ENCODE assay signal across 12 cellular contexts in genomic region chr2:156005999-156006712, GRCh38.
DNase-seq lines count a peak whose midpoint lies in the region; ATAC-seq and TF ChIP-seq lines count a peak whose summit lies in the region.
"Had no signal": no experiment of that assay in that cellular context is flagged by ENCODE, and none has a peak within 500 bp of the region (broad histone marks: within the 10 kb centered on the region; RNA-seq: fewer than 3 reads in every experiment).

No MANE protein-coding gene starts in this region.

- peak; percentile 6 for TF ChIP-seq CTCF in hepatocyte (IDR thresholded peaks at IDR 0.05; ENCODE audit: poor library complexity)
- no peak for TF ChIP-seq CTCF in endothelial cell (IDR thresholded peaks at IDR 0.05; ENCODE audit: unreplicated experiment)
- no peak for TF ChIP-seq CTCF in vagina (IDR thresholded peaks at IDR 0.05)

- H3K27me3 ChIP-seq in hepatocyte (no peaks in the 10 kb centered on the region), aorta (ENCODE audit: control insufficient read depth in 1 of 2, insufficient read depth in 2 of 2, low read length in 1 of 2) (no peaks in the 10 kb centered on the region), vagina (no peaks in the 10 kb centered on the region)
- H3K27me3 ChIP-seq: ovary had no signal

- WGBS in hepatocyte (ENCODE audit: low lambda C conversion rate, missing lambda C conversion rate) = 89% methylated on average over 3 of the region's 3 CpGs
- 82 to 83% methylated on average over 3 of the region's 3 CpGs for WGBS in aorta, 2 donors

- H3K27ac Mint-ChIP-seq in stimulated activated naive CD8-positive, alpha-beta T cell treated with anti-CD3 and anti-CD28 coated beads, Interleukin-15, amount 100 ng/mL, for 72 hours = no peak overlapping the region
- H3K27ac Mint-ChIP-seq in endothelial cell (ENCODE audit: unreplicated experiment) = no peak overlapping the region
- H3K27ac Mint-ChIP-seq in activated CD8-positive, alpha-beta T cell treated with anti-CD3 and anti-CD28 coated beads, Interleukin-2, amount 10 ng/mL, durations not matched to agents 7 days and 5 days = no peak overlapping the region

- DNase-seq in stimulated activated naive CD8-positive, alpha-beta T cell treated with anti-CD3 and anti-CD28 coated beads, Interleukin-15, amount 100 ng/mL, for 72 hours = no peak
- no peak for DNase-seq in stimulated activated naive CD8-positive, alpha-beta T cell treated with anti-CD3 and anti-CD28 coated beads, Interleukin-15, Interleukin-2, amounts not matched to agents 100 U/mL and 50 U/mL, for 24 hours
- peak; percentile 26 for DNase-seq in RKO (ENCODE audit: low spot score)
- DNase-seq in hepatocyte (ENCODE audit: low spot score) = peak; percentile 7
- no peak for DNase-seq in aorta
- no peak for DNase-seq in endothelial cell (ENCODE audit: low spot score)
- DNase-seq in activated CD8-positive, alpha-beta T cell treated with anti-CD3 and anti-CD28 coated beads, Interleukin-2, amount 10 ng/mL, durations not matched to agents 7 days and 5 days = no peak
- DNase-seq in vagina (ENCODE audit: extremely low spot score in 2 of 2) = no peak
- DNase-seq: activated T-cell treated with anti-CD3 and anti-CD28 coated beads, Interleukin-2, amount 50 U/mL, for 4 hours; mesenchymal stem cell; ovary had no signal

- H3K4me2 ChIP-seq in hepatocyte = no peak overlapping the region

- intact Hi-C loops in aorta (cut with DNase I) (no loop called here), vagina (cut with DNase I) (no loop called here)

- no peak overlapping the region for H3K27ac ChIP-seq in hepatocyte
- no peak overlapping the region for H3K27ac ChIP-seq in aorta (ENCODE audit: low read depth in 1 of 2, low read length in 2 of 2)
- H3K27ac ChIP-seq in vagina = no peak overlapping the region
- H3K27ac ChIP-seq: HL-60, ovary had no signal

- no peaks in the 10 kb centered on the region for H3K27me3 Mint-ChIP-seq in stimulated activated naive CD8-positive, alpha-beta T cell treated with anti-CD3 and anti-CD28 coated beads, Interleukin-15, amount 100 ng/mL, for 72 hours
- peaks cover 1% of the 10 kb centered on the region for H3K27me3 Mint-ChIP-seq in endothelial cell (ENCODE audit: unreplicated experiment)
- no peaks in the 10 kb centered on the region for H3K27me3 Mint-ChIP-seq in activated CD8-positive, alpha-beta T cell treated with anti-CD3 and anti-CD28 coated beads, Interleukin-2, amount 10 ng/mL, durations not matched to agents 7 days and 5 days (ENCODE audit: low read depth)

- H3K4me1 Mint-ChIP-seq in stimulated activated naive CD8-positive, alpha-beta T cell treated with anti-CD3 and anti-CD28 coated beads, Interleukin-15, amount 100 ng/mL, for 72 hours = no peaks in the 10 kb centered on the region
- no peaks in the 10 kb centered on the region for H3K4me1 Mint-ChIP-seq in endothelial cell (ENCODE audit: unreplicated experiment)
- H3K4me1 Mint-ChIP-seq in activated CD8-positive, alpha-beta T cell treated with anti-CD3 and anti-CD28 coated beads, Interleukin-2, amount 10 ng/mL, durations not matched to agents 7 days and 5 days (ENCODE audit: low read depth) = no peaks in the 10 kb centered on the region

- H2AFZ ChIP-seq in hepatocyte = no peak overlapping the region

- H3K4me3 ChIP-seq in hepatocyte (no peak overlapping the region), aorta (ENCODE audit: low read length in 2 of 2) (no peak overlapping the region), vagina (no peak overlapping the region)
- H3K4me3 ChIP-seq: ovary had no signal

- no peaks in the 10 kb centered on the region for H3K4me1 ChIP-seq in hepatocyte (ENCODE audit: insufficient read depth)
- H3K4me1 ChIP-seq in aorta (ENCODE audit: control insufficient read depth in 1 of 2, insufficient read depth in 2 of 2, low read length in 2 of 2) = no peaks in the 10 kb centered on the region
- no peaks in the 10 kb centered on the region for H3K4me1 ChIP-seq in vagina

- POLR2A ChIA-PET in activated CD8-positive, alpha-beta T cell treated with anti-CD3 and anti-CD28 coated beads, Interleukin-2, amount 10 ng/mL, durations not matched to agents 7 days and 5 days (lab: Charles Lee) = no interaction called here

- no peak overlapping the region for H3K4me3 Mint-ChIP-seq in stimulated activated naive CD8-positive, alpha-beta T cell treated with anti-CD3 and anti-CD28 coated beads, Interleukin-15, amount 100 ng/mL, for 72 hours
- no peak overlapping the region for H3K4me3 Mint-ChIP-seq in endothelial cell (ENCODE audit: unreplicated experiment)
- H3K4me3 Mint-ChIP-seq in activated CD8-positive, alpha-beta T cell treated with anti-CD3 and anti-CD28 coated beads, Interleukin-2, amount 10 ng/mL, durations not matched to agents 7 days and 5 days = no peak overlapping the region
- H3K4me3 Mint-ChIP-seq: activated T-cell treated with anti-CD3 and anti-CD28 coated beads, Interleukin-2, amount 50 U/mL, for 4 hours had no signal

- peaks cover 6 to 13% of the 10 kb centered on the region in 2 donors for H3K9me3 Mint-ChIP-seq in stimulated activated naive CD8-positive, alpha-beta T cell treated with anti-CD3 and anti-CD28 coated beads, Interleukin-15, amount 100 ng/mL, for 72 hours
- no peaks in the 10 kb centered on the region for H3K9me3 Mint-ChIP-seq in endothelial cell (ENCODE audit: unreplicated experiment)
- H3K9me3 Mint-ChIP-seq in activated CD8-positive, alpha-beta T cell treated with anti-CD3 and anti-CD28 coated beads, Interleukin-2, amount 10 ng/mL, durations not matched to agents 7 days and 5 days (ENCODE audit: insufficient read depth) = peaks cover 4% of the 10 kb centered on the region

- ATAC-seq in stimulated activated naive CD8-positive, alpha-beta T cell treated with anti-CD3 and anti-CD28 coated beads, Interleukin-15, amount 100 ng/mL, for 72 hours = peak; percentile 46
- ATAC-seq in stimulated activated naive CD8-positive, alpha-beta T cell treated with anti-CD3 and anti-CD28 coated beads, Interleukin-15, Interleukin-2, amounts not matched to agents 100 U/mL and 50 U/mL, for 24 hours = no peak
- ATAC-seq in aorta (ENCODE audit: low FRiP score) = peak; percentile 44
- ATAC-seq in activated CD8-positive, alpha-beta T cell treated with anti-CD3 and anti-CD28 coated beads, Interleukin-2, amount 10 ng/mL, durations not matched to agents 7 days and 5 days = no peak

- no peak for TF ChIP-seq POLR2A in vagina (IDR thresholded peaks at IDR 0.05)

- no peaks in the 10 kb centered on the region for H4K20me1 ChIP-seq in hepatocyte (ENCODE audit: insufficient read depth, poor library complexity, severe bottlenecking)

- no peaks in the 10 kb centered on the region for H3K36me3 ChIP-seq in hepatocyte (replicated peaks; ENCODE audit: insufficient read depth, low read depth)
- H3K36me3 ChIP-seq in aorta (ENCODE audit: control insufficient read depth in 1 of 2, insufficient read depth in 2 of 2, low read length in 1 of 2) = no peaks in the 10 kb centered on the region
- no peaks in the 10 kb centered on the region for H3K36me3 ChIP-seq in vagina
- H3K36me3 ChIP-seq: ovary had no signal

- CTCF ChIA-PET in activated CD8-positive, alpha-beta T cell treated with anti-CD3 and anti-CD28 coated beads, Interleukin-2, amount 10 ng/mL, durations not matched to agents 7 days and 5 days (lab: Charles Lee) = no interaction called here

- no peaks in the 10 kb centered on the region for H3K9me2 ChIP-seq in hepatocyte (replicated peaks; ENCODE audit: insufficient read depth)

- peaks cover 3% of the 10 kb centered on the region for H3K36me3 Mint-ChIP-seq in endothelial cell (ENCODE audit: low read depth, unreplicated experiment)
- no peaks in the 10 kb centered on the region for H3K36me3 Mint-ChIP-seq in activated CD8-positive, alpha-beta T cell treated with anti-CD3 and anti-CD28 coated beads, Interleukin-2, amount 10 ng/mL, durations not matched to agents 7 days and 5 days (ENCODE audit: low read depth)

- H3K9me3 ChIP-seq in hepatocyte (ENCODE audit: low read depth) = no peaks in the 10 kb centered on the region
- H3K9me3 ChIP-seq in aorta (ENCODE audit: control insufficient read depth, low read length) = no peaks in the 10 kb centered on the region
- H3K9me3 ChIP-seq in vagina = no peaks in the 10 kb centered on the region
- H3K9me3 ChIP-seq: ovary had no signal

- H3K79me2 ChIP-seq in hepatocyte = no peaks in the 10 kb centered on the region

Comparison
In these comparisons a context has a peak if more than half of its experiments do, and no peak if none do; other contexts are left out.
1. ATAC-seq: peak in stimulated activated naive CD8-positive, alpha-beta T cell treated with anti-CD3 and anti-CD28 coated beads, Interleukin-15, amount 100 ng/mL, for 72 hours (single experiment) and aorta (single experiment); none in stimulated activated naive CD8-positive, alpha-beta T cell treated with anti-CD3 and anti-CD28 coated beads, Interleukin-15, Interleukin-2, amounts not matched to agents 100 U/mL and 50 U/mL, for 24 hours (single experiment) and activated CD8-positive, alpha-beta T cell treated with anti-CD3 and anti-CD28 coated beads, Interleukin-2, amount 10 ng/mL, durations not matched to agents 7 days and 5 days (single experiment).
2. DNase-seq: peak in RKO (single experiment) and hepatocyte (single experiment); none in stimulated activated naive CD8-positive, alpha-beta T cell treated with anti-CD3 and anti-CD28 coated beads, Interleukin-15, amount 100 ng/mL, for 72 hours (0 of 2), stimulated activated naive CD8-positive, alpha-beta T cell treated with anti-CD3 and anti-CD28 coated beads, Interleukin-15, Interleukin-2, amounts not matched to agents 100 U/mL and 50 U/mL, for 24 hours (single experiment), aorta (0 of 2), endothelial cell (single experiment), activated CD8-positive, alpha-beta T cell treated with anti-CD3 and anti-CD28 coated beads, Interleukin-2, amount 10 ng/mL, durations not matched to agents 7 days and 5 days (single experiment) and vagina (0 of 2).